ENCODE assay signal across 1 cellular context in the genomic region with DNA sequence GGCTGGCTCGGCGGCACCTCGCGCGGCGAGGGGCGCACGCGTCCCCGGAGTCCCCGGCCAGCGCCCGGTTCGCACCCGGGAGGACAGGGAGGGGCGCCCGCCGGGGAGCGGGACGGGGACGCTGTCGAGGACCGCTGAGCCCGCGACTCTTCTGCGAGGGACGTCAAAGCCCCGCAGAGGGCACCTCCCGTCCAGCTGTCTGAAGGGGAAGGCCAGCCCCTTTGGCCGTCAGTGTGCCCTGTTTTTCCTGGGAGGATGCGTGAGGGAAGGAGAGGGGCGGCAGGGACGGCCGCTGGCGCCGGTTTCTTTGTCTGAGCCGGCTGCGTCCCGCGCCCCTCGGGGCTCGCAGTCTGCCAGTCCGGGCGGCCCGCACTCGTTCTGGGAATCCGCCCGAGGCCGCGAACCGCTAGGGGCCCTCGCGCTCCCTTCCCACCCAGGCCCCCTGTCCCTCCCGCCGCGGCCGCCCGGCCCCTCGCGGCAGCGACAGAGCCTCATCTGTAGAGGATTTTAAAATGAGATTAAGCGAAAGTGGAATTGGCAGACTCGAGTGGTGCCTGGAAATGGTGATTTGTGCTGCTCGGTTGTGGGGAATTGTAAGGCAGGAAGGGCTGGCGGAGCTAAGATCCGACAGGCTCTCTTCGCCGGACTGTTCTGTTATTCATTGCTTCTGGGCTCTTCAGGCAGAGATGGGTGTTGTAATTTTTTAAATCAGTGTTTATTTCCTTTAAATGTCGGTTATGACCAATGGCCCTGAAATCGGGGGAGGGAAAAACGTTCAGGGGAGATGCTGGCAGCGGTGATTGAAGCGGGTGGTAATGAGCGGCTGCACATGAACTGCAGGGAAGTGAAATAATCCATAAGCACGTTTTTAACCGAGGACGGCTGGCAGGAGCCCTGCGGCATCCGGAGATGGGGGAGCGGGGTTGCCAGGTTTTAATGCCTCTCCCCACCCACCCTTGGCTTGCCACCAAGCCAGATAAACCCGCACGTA.
TF ChIP-seq lines count a peak whose summit lies in the region.

No MANE protein-coding gene starts in this region.

TF ChIP-seq in HepG2, 621 proteins besides CTCF, POLR2A, EP300 and RAD21 (continued from another document and continues in another):
- TF ChIP-seq, protein P1, sequence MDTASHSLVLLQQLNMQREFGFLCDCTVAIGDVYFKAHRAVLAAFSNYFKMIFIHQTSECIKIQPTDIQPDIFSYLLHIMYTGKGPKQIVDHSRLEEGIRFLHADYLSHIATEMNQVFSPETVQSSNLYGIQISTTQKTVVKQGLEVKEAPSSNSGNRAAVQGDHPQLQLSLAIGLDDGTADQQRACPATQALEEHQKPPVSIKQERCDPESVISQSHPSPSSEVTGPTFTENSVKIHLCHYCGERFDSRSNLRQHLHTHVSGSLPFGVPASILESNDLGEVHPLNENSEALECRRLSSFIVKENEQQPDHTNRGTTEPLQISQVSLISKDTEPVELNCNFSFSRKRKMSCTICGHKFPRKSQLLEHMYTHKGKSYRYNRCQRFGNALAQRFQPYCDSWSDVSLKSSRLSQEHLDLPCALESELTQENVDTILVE (CRISPR knock-in tag; IDR thresholded peaks at IDR 0.05): no peak
- TF ChIP-seq REPIN1 (CRISPR knock-in tag; IDR thresholded peaks at IDR 0.05; ENCODE audit: borderline replicate concordance, low read depth) (no peak; the same call in 1 of the 2 replicates), AGO1 (IDR thresholded peaks at IDR 0.05; ENCODE audit: low read depth, low read length, poor library complexity, severe bottlenecking) (no peak), NFYC (CRISPR knock-in tag; IDR thresholded peaks at IDR 0.05) (no peak), ZNF333 (CRISPR knock-in tag; IDR thresholded peaks at IDR 0.05; ENCODE audit: borderline replicate concordance) (0 out of 2 replicates have a peak, but pooled peaks have one; percentile 43), IRX3 (CRISPR knock-in tag; IDR thresholded peaks at IDR 0.05; ENCODE audit: borderline replicate concordance, low read depth) (no peak), RARA (CRISPR knock-in tag; IDR thresholded peaks at IDR 0.05) (no peak), ZNF598 (CRISPR knock-in tag; IDR thresholded peaks at IDR 0.05; ENCODE audit: borderline replicate concordance) (no peak), DMAP1 (CRISPR knock-in tag; IDR thresholded peaks at IDR 0.05) (no peak; the same call in 1 of the 2 replicates), ZNF180 (CRISPR knock-in tag; IDR thresholded peaks at IDR 0.05; ENCODE audit: borderline replicate concordance, low read depth) (no peak), NFRKB (IDR thresholded peaks at IDR 0.05) (no peak), ZNF264 (CRISPR knock-in tag; IDR thresholded peaks at IDR 0.05) (peak; percentile 39; the same call in 1 of the 2 replicates), ARHGAP35 (CRISPR knock-in tag; IDR thresholded peaks at IDR 0.05; ENCODE audit: borderline replicate concordance) (no peak; the same call in 1 of the 2 replicates), FLYWCH1 (CRISPR knock-in tag; IDR thresholded peaks at IDR 0.05) (no peak), SNAPC2 (CRISPR knock-in tag; IDR thresholded peaks at IDR 0.05) (no peak), ARNT2 (CRISPR knock-in tag; IDR thresholded peaks at IDR 0.05; ENCODE audit: low read depth) (no peak), ZNF432 (CRISPR knock-in tag; IDR thresholded peaks at IDR 0.05; ENCODE audit: borderline replicate concordance) (no peak), HNF4A (CRISPR knock-in tag; IDR thresholded peaks at IDR 0.05) (no peak), ZNF296 (CRISPR knock-in tag; conservative IDR thresholded peaks at IDR 0.05) (0 out of 2 replicates have a peak, but pooled peaks have one; percentile 20), ZSCAN31 (CRISPR knock-in tag; IDR thresholded peaks at IDR 0.05; ENCODE audit: low read depth) (no peak), ZNF451 (CRISPR knock-in tag; IDR thresholded peaks at IDR 0.05) (no peak), WIZ (CRISPR knock-in tag; IDR thresholded peaks at IDR 0.05) (no peak), ZNF607 (CRISPR knock-in tag; IDR thresholded peaks at IDR 0.05; ENCODE audit: borderline replicate concordance) (no peak), SMAD1 (CRISPR knock-in tag; IDR thresholded peaks at IDR 0.05; ENCODE audit: borderline replicate concordance, low read depth) (no peak), ZNF274 (CRISPR knock-in tag; IDR thresholded peaks at IDR 0.05) (peak; percentile 37; the same call in 1 of the 2 replicates), NR2F2 (IDR thresholded peaks at IDR 0.05; ENCODE audit: borderline replicate concordance, low read depth) (no peak), ZNF225 (CRISPR knock-in tag; IDR thresholded peaks at IDR 0.05) (no peak), ZNF788 (CRISPR knock-in tag; IDR thresholded peaks at IDR 0.05; ENCODE audit: borderline replicate concordance) (no peak), MTF2 (CRISPR knock-in tag; IDR thresholded peaks at IDR 0.05; ENCODE audit: borderline replicate concordance) (no peak), ZSCAN20 (CRISPR knock-in tag; IDR thresholded peaks at IDR 0.05; ENCODE audit: borderline replicate concordance) (peak; percentile 66; the same call in 1 of the 2 replicates), KDM4B (CRISPR knock-in tag; IDR thresholded peaks at IDR 0.05) (no peak), LCORL (IDR thresholded peaks at IDR 0.05) (no peak), LCORL (CRISPR knock-in tag; IDR thresholded peaks at IDR 0.05) (peak; percentile 59; the same call in 1 of the 2 replicates), MTF1 (CRISPR knock-in tag; IDR thresholded peaks at IDR 0.05) (no peak), SUZ12 (IDR thresholded peaks at IDR 0.05; ENCODE audit: low read depth, low read length) (no peak), ZSCAN29 (CRISPR knock-in tag; conservative IDR thresholded peaks at IDR 0.05) (no peak), YEATS4 (CRISPR knock-in tag; IDR thresholded peaks at IDR 0.05; ENCODE audit: borderline replicate concordance) (peak; percentile 73)
- TF ChIP-seq, protein P2, sequence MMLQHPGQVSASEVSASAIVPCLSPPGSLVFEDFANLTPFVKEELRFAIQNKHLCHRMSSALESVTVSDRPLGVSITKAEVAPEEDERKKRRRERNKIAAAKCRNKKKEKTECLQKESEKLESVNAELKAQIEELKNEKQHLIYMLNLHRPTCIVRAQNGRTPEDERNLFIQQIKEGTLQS (CRISPR knock-in tag; IDR thresholded peaks at IDR 0.05): 0 out of 2 replicates have a peak, but pooled peaks have one; percentile 33
- TF ChIP-seq, protein P3, sequence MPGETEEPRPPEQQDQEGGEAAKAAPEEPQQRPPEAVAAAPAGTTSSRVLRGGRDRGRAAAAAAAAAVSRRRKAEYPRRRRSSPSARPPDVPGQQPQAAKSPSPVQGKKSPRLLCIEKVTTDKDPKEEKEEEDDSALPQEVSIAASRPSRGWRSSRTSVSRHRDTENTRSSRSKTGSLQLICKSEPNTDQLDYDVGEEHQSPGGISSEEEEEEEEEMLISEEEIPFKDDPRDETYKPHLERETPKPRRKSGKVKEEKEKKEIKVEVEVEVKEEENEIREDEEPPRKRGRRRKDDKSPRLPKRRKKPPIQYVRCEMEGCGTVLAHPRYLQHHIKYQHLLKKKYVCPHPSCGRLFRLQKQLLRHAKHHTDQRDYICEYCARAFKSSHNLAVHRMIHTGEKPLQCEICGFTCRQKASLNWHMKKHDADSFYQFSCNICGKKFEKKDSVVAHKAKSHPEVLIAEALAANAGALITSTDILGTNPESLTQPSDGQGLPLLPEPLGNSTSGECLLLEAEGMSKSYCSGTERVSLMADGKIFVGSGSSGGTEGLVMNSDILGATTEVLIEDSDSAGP (CRISPR knock-in tag; IDR thresholded peaks at IDR 0.05; ENCODE audit: borderline replicate concordance): no peak; the same call in 1 of the 2 replicates
- TF ChIP-seq, protein P4, sequence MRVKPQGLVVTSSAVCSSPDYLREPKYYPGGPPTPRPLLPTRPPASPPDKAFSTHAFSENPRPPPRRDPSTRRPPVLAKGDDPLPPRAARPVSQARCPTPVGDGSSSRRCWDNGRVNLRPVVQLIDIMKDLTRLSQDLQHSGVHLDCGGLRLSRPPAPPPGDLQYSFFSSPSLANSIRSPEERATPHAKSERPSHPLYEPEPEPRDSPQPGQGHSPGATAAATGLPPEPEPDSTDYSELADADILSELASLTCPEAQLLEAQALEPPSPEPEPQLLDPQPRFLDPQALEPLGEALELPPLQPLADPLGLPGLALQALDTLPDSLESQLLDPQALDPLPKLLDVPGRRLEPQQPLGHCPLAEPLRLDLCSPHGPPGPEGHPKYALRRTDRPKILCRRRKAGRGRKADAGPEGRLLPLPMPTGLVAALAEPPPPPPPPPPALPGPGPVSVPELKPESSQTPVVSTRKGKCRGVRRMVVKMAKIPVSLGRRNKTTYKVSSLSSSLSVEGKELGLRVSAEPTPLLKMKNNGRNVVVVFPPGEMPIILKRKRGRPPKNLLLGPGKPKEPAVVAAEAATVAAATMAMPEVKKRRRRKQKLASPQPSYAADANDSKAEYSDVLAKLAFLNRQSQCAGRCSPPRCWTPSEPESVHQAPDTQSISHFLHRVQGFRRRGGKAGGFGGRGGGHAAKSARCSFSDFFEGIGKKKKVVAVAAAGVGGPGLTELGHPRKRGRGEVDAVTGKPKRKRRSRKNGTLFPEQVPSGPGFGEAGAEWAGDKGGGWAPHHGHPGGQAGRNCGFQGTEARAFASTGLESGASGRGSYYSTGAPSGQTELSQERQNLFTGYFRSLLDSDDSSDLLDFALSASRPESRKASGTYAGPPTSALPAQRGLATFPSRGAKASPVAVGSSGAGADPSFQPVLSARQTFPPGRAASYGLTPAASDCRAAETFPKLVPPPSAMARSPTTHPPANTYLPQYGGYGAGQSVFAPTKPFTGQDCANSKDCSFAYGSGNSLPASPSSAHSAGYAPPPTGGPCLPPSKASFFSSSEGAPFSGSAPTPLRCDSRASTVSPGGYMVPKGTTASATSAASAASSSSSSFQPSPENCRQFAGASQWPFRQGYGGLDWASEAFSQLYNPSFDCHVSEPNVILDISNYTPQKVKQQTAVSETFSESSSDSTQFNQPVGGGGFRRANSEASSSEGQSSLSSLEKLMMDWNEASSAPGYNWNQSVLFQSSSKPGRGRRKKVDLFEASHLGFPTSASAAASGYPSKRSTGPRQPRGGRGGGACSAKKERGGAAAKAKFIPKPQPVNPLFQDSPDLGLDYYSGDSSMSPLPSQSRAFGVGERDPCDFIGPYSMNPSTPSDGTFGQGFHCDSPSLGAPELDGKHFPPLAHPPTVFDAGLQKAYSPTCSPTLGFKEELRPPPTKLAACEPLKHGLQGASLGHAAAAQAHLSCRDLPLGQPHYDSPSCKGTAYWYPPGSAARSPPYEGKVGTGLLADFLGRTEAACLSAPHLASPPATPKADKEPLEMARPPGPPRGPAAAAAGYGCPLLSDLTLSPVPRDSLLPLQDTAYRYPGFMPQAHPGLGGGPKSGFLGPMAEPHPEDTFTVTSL (CRISPR knock-in tag; IDR thresholded peaks at IDR 0.05; ENCODE audit: borderline replicate concordance): no peak
- TF ChIP-seq, protein P5, sequence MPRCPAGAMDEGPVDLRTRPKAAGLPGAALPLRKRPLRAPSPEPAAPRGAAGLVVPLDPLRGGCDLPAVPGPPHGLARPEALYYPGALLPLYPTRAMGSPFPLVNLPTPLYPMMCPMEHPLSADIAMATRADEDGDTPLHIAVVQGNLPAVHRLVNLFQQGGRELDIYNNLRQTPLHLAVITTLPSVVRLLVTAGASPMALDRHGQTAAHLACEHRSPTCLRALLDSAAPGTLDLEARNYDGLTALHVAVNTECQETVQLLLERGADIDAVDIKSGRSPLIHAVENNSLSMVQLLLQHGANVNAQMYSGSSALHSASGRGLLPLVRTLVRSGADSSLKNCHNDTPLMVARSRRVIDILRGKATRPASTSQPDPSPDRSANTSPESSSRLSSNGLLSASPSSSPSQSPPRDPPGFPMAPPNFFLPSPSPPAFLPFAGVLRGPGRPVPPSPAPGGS (CRISPR knock-in tag; IDR thresholded peaks at IDR 0.05): peak; percentile 28; the same call in 1 of the 2 replicates
- TF ChIP-seq, protein P6, sequence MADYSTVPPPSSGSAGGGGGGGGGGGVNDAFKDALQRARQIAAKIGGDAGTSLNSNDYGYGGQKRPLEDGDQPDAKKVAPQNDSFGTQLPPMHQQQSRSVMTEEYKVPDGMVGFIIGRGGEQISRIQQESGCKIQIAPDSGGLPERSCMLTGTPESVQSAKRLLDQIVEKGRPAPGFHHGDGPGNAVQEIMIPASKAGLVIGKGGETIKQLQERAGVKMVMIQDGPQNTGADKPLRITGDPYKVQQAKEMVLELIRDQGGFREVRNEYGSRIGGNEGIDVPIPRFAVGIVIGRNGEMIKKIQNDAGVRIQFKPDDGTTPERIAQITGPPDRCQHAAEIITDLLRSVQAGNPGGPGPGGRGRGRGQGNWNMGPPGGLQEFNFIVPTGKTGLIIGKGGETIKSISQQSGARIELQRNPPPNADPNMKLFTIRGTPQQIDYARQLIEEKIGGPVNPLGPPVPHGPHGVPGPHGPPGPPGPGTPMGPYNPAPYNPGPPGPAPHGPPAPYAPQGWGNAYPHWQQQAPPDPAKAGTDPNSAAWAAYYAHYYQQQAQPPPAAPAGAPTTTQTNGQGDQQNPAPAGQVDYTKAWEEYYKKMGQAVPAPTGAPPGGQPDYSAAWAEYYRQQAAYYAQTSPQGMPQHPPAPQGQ (CRISPR knock-in tag; IDR thresholded peaks at IDR 0.05; ENCODE audit: borderline replicate concordance): no peak
- TF ChIP-seq, protein P7, sequence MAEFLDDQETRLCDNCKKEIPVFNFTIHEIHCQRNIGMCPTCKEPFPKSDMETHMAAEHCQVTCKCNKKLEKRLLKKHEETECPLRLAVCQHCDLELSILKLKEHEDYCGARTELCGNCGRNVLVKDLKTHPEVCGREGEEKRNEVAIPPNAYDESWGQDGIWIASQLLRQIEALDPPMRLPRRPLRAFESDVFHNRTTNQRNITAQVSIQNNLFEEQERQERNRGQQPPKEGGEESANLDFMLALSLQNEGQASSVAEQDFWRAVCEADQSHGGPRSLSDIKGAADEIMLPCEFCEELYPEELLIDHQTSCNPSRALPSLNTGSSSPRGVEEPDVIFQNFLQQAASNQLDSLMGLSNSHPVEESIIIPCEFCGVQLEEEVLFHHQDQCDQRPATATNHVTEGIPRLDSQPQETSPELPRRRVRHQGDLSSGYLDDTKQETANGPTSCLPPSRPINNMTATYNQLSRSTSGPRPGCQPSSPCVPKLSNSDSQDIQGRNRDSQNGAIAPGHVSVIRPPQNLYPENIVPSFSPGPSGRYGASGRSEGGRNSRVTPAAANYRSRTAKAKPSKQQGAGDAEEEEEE (CRISPR knock-in tag; IDR thresholded peaks at IDR 0.05; ENCODE audit: borderline replicate concordance): no peak
- TF ChIP-seq, protein P8, sequence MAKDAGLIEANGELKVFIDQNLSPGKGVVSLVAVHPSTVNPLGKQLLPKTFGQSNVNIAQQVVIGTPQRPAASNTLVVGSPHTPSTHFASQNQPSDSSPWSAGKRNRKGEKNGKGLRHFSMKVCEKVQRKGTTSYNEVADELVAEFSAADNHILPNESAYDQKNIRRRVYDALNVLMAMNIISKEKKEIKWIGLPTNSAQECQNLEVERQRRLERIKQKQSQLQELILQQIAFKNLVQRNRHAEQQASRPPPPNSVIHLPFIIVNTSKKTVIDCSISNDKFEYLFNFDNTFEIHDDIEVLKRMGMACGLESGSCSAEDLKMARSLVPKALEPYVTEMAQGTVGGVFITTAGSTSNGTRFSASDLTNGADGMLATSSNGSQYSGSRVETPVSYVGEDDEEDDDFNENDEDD (CRISPR knock-in tag; IDR thresholded peaks at IDR 0.05; ENCODE audit: borderline replicate concordance): peak; percentile 25; the same call in 1 of the 2 replicates
